In the genomic region with DNA sequence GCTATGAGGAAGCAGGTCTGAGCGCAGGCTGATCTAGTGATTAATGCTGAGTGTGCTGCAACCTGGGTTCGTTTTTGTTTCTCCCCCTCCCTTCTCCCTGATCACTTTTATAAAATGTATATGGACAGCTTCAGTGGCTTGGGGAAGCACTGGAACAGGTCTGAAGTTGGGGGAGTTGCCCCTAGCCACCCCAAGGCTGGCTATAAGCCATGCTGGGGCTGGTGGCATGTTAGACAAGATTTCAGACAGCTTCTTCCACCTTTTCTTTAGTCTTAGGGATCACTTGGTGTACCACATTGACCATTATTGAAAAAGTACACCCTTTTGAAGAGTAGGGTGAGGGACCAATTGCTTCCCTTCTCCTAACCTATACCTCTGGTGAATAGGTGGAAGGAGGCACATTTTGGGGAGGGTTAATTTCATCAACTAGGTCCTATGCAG, we compare ENCODE assay signal across 19 cellular contexts. TPM values are rescaled to one million over a fixed set of nuclear protein-coding genes. Genes with fewer than 3 reads are reported as not detected.
A peak's percentile ranks its signal among the peaks of the same experiment; 100 is the strongest.
DNase-seq lines count a peak whose midpoint lies in the region; ATAC-seq, FAIRE-seq and TF ChIP-seq lines count a peak whose summit lies in the region.
"Had no signal": no experiment of that assay in that cellular context is flagged by ENCODE, and none has a peak within 500 bp of the region (broad histone marks: within the 10 kb centered on the region; RNA-seq: fewer than 3 reads in every experiment).

No MANE protein-coding gene starts in this region.

- H3K9me2 ChIP-seq in GM23338 (ENCODE audit: insufficient read depth) = no peaks in the 10 kb centered on the region

- peaks cover 10% of the 10 kb centered on the region for H3K4me1 Mint-ChIP-seq in GM23338
- H3K4me1 Mint-ChIP-seq in activated CD4-positive, alpha-beta memory T cell treated with anti-CD3 and anti-CD28 coated beads for 36 hours (ENCODE audit: low read depth) = peaks cover 21% of the 10 kb centered on the region

- no peaks in the 10 kb centered on the region for H3K36me3 ChIP-seq in GM23338 (ENCODE audit: insufficient read depth)
- H3K36me3 ChIP-seq: BLaER1 treated with 17β-estradiol and CSF1 and Interleukin-3, amounts not matched to agents 10 nM and 100 nM had no signal

- H4K20me1 ChIP-seq in GM23338 (replicated peaks; ENCODE audit: insufficient read depth) = peaks cover 5% of the 10 kb centered on the region; the same call in 1 of the 2 replicates

- peaks cover 36% of the 10 kb centered on the region for H3K27me3 ChIP-seq in GM23338 (ENCODE audit: insufficient read depth)
- H3K27me3 ChIP-seq: BLaER1 treated with 17β-estradiol and CSF1 and Interleukin-3, amounts not matched to agents 10 nM and 100 nM; testis had no signal

- peaks cover 9% of the 10 kb centered on the region for H3K79me2 ChIP-seq in GM23338 (replicated peaks; ENCODE audit: insufficient read depth)

- H3K4me3 Mint-ChIP-seq in GM23338 = no peak overlapping the region
- H3K4me3 Mint-ChIP-seq in activated CD4-positive, alpha-beta memory T cell treated with anti-CD3 and anti-CD28 coated beads for 36 hours = no peak overlapping the region
- H3K4me3 Mint-ChIP-seq: H9; natural killer cell treated with Interleukin-12 subunit alpha and Interleukin-12 subunit beta and Interleukin-15 and Interleukin-18, amount 100 ng/mL, for 72 hours had no signal

- CTCF ChIA-PET in activated CD4-positive, alpha-beta memory T cell treated with anti-CD3 and anti-CD28 coated beads for 36 hours (lab: Charles Lee) = no interaction called here

- no peak overlapping the region for H3K4me3 ChIP-seq in GM23338
- H3K4me3 ChIP-seq: dorsolateral prefrontal cortex, testis had no signal

- POLR2A ChIA-PET in activated CD4-positive, alpha-beta memory T cell treated with anti-CD3 and anti-CD28 coated beads for 36 hours (lab: Charles Lee) = no interaction called here

- 0 out of 2 replicates have a peak, but pooled peaks cover 5% of the 10 kb centered on the region for H3F3A ChIP-seq in GM23338 (replicated peaks; ENCODE audit: low read depth)

- intact Hi-C loops in activated CD4-positive, alpha-beta memory T cell treated with anti-CD3 and anti-CD28 coated beads for 36 hours (cut with micrococcal nuclease) = no loop called here

- TF ChIP-seq CTCF in GM23338 (conservative IDR thresholded peaks at IDR 0.05; ENCODE audit: low read depth in 2 of 2) = no peak

- H3K4me2 ChIP-seq in GM23338 = no peak overlapping the region

- no peak overlapping the region for H3K27ac Mint-ChIP-seq in GM23338
- peak overlapping the region; percentile 57 for H3K27ac Mint-ChIP-seq in activated CD4-positive, alpha-beta memory T cell treated with anti-CD3 and anti-CD28 coated beads for 36 hours
- H3K27ac Mint-ChIP-seq: H9; natural killer cell treated with Interleukin-12 subunit alpha and Interleukin-12 subunit beta and Interleukin-15 and Interleukin-18, amount 100 ng/mL, for 72 hours had no signal

- no peak overlapping the region for H3K27ac ChIP-seq in GM23338 (ENCODE audit: low read depth)
- H3K27ac ChIP-seq: dorsolateral prefrontal cortex, testis had no signal

- H2AFZ ChIP-seq in GM23338 = peak overlapping the region; percentile 23; the same call in 1 of the 2 replicates

- peaks cover 11% of the 10 kb centered on the region for H3K4me1 ChIP-seq in GM23338 (ENCODE audit: insufficient read depth)

- peaks cover 6% of the 10 kb centered on the region for H3K27me3 Mint-ChIP-seq in GM23338 (ENCODE audit: insufficient read depth, low read depth, poor library complexity)
- peaks cover 11% of the 10 kb centered on the region for H3K27me3 Mint-ChIP-seq in activated CD4-positive, alpha-beta memory T cell treated with anti-CD3 and anti-CD28 coated beads for 36 hours

- DNase-seq in ACHN (peak; percentile 12), GM23338 (ENCODE audit: low spot score) (no peak), hepatic stellate cell (ENCODE audit: low spot score) (peak; percentile 26), GM19239 (ENCODE audit: insufficient read length, low spot score) (no peak)
- DNase-seq in activated CD4-positive, alpha-beta memory T cell treated with anti-CD3 and anti-CD28 coated beads for 36 hours = no peak
- DNase-seq: activated CD4-positive, alpha-beta T cell treated with anti-CD3 and anti-CD28 coated beads for 1 hour; activated CD8-positive, alpha-beta memory T cell treated with anti-CD3 and anti-CD28 coated beads, Interleukin-2, amount 50 U/mL, for 4 hours; activated naive CD4-positive, alpha-beta T cell treated with anti-CD3 and anti-CD28 coated beads, Interleukin-2, amount 50 U/mL, for 16 hours; DMS153; dorsolateral prefrontal cortex; head of caudate nucleus; NCI-H146; testis had no signal

- no peaks in the 10 kb centered on the region for H3K36me3 Mint-ChIP-seq in GM23338 (ENCODE audit: low read depth)
- H3K36me3 Mint-ChIP-seq in activated CD4-positive, alpha-beta memory T cell treated with anti-CD3 and anti-CD28 coated beads for 36 hours = no peaks in the 10 kb centered on the region
- H3K36me3 Mint-ChIP-seq: natural killer cell treated with Interleukin-12 subunit alpha and Interleukin-12 subunit beta and Interleukin-15 and Interleukin-18, amount 100 ng/mL, for 72 hours had no signal

- no peak for ATAC-seq in GM23338
- no peak for ATAC-seq in GM19452 (IDR thresholded peaks at IDR 0.05; ENCODE audit: unreplicated experiment)
- no peak for ATAC-seq in HG03025 (IDR thresholded peaks at IDR 0.05; ENCODE audit: low FRiP score, unreplicated experiment)
- ATAC-seq in GM19395 (IDR thresholded peaks at IDR 0.05; ENCODE audit: unreplicated experiment) = no peak
- ATAC-seq: natural killer cell treated with Interleukin-12 subunit alpha and Interleukin-12 subunit beta and Interleukin-15 and Interleukin-18, amount 100 ng/mL, for 72 hours had no signal

- no peak for FAIRE-seq in GM19239 (lab: Jason Lieb, UNC)

- in situ Hi-C loops in ACHN (cut with HindIII; ENCODE audit: low pct_ligation_motif_present, low pct_unique_long_range_greater_than_20kb, low sequenced_read_pairs) = no loop called here

- no peaks in the 10 kb centered on the region for H3K9me3 Mint-ChIP-seq in GM23338
- no peaks in the 10 kb centered on the region for H3K9me3 Mint-ChIP-seq in activated CD4-positive, alpha-beta memory T cell treated with anti-CD3 and anti-CD28 coated beads for 36 hours
- H3K9me3 Mint-ChIP-seq: H9; natural killer cell treated with Interleukin-12 subunit alpha and Interleukin-12 subunit beta and Interleukin-15 and Interleukin-18, amount 100 ng/mL, for 72 hours had no signal

TF ChIP-seq in GM23338, 12 proteins besides CTCF, POLR2A, EP300 and RAD21:
- TF ChIP-seq ZNF331 (CRISPR knock-in tag; IDR thresholded peaks at IDR 0.05; ENCODE audit: low read depth) (no peak), POLR2AphosphoS5 (IDR thresholded peaks at IDR 0.05; ENCODE audit: low read depth) (0 out of 2 replicates have a peak, but pooled peaks have one; percentile 24)

RNA-seq across cellular contexts. Expression of gene VAC14, which starts 3.8 kb away (rescaled TPM):
- total RNA-seq in GM23338 (2014; rRNA removed; shearing (Covaris generic)) = 70.8 and 77.7 TPM in 2 replicates
- polyA plus RNA-seq in GM23338 (2016; fragmentation: Nextera tagmentation; extraction: Ambion mirVana) = 41.9 and 42.3 TPM in 2 replicates
- 10 to 100 TPM; 22.2 to 25.0 TPM for total RNA-seq in activated CD4-positive, alpha-beta memory T cell treated with anti-CD3 and anti-CD28 coated beads for 36 hours

Comparison
In these comparisons a context has a peak if more than half of its experiments do, and no peak if none do; other contexts are left out.
1. DNase-seq: peak in ACHN (single experiment) and hepatic stellate cell (single experiment); none in GM23338 (single experiment), activated CD4-positive, alpha-beta memory T cell treated with anti-CD3 and anti-CD28 coated beads for 36 hours (single experiment) and GM19239 (single experiment).